In the genomic region with DNA sequence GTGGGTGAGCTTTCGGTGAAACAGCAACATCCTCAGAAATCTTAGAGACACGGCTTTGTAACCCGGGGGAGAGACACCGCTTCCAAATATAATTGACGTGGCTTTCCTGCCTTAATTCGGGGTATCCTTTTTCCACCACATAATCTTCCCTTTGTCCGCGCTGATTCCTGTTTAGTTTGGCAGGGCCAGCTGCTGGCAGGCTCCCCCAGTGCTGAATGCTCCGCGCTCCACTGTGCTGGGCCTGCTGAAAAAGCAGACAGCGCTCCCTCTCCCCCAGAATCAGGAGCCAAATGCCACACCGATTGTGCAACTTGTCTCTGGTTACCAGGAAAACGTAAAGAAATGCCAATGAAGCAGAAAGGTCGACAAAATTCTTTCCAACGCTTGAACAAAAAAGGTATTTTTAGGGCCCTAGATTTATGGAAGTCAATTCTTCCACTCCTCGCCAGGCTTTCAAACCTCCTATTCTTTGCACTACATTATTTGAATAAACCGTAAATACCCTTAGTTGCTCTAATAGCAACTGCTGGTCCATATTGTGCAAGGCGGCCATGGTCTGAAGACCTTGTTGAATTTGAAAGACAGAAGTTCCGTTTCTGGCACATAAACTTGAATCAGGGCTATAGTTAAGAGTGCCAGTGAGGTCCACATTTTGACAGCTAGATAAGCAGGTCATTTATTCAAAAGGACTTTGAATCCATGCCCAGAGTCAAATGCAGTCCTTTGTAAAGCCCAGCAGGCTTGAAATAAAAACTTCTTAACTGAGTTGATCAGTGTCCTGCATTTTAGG, we compare ENCODE assay signal across 8 cellular contexts.
DNase-seq lines count a peak whose midpoint lies in the region; ATAC-seq and TF ChIP-seq lines count a peak whose summit lies in the region.

No MANE protein-coding gene starts in this region.

- no peak overlapping the region for H3K27ac ChIP-seq in CD8-positive, alpha-beta T cell (ENCODE audit: low read depth, low read length)
- peak overlapping the region; percentile 47 to 79 (median 60) for H3K27ac ChIP-seq in esophagus muscularis mucosa (replicated peaks in 1 of 4)

- peaks cover 11% of the 10 kb centered on the region for H3K4me1 Mint-ChIP-seq in CD8-positive, alpha-beta T cell (ENCODE audit: low read depth)

- CTCF ChIA-PET in CD8-positive, alpha-beta T cell (lab: Charles Lee), result no interaction called here

- peak overlapping the region; percentile 75 for H3K4me3 Mint-ChIP-seq in CD8-positive, alpha-beta T cell

- ATAC-seq in CD8-positive, alpha-beta T cell, result no peak
- no peak for ATAC-seq in GM21515 (IDR thresholded peaks at IDR 0.05; ENCODE audit: unreplicated experiment)

- no peak for TF ChIP-seq CTCF in CD8-positive, alpha-beta T cell (IDR thresholded peaks at IDR 0.05)
- no peak for TF ChIP-seq CTCF in esophagus muscularis mucosa (IDR thresholded peaks at IDR 0.05)

- no peaks in the 10 kb centered on the region for H3K9me3 Mint-ChIP-seq in CD8-positive, alpha-beta T cell

- WGBS in esophagus muscularis mucosa, result 65% methylated on average over 19 of the region's 19 CpGs

- no peak overlapping the region for H3K4me3 ChIP-seq in CD8-positive, alpha-beta T cell (ENCODE audit: low read depth, low read length)
- H3K4me3 ChIP-seq in esophagus muscularis mucosa (peak overlapping the region; percentile 24 to 33 (median 28)), neuron (ENCODE audit: low read length) (peak overlapping the region; percentile 44)

- no peaks in the 10 kb centered on the region for H3K36me3 Mint-ChIP-seq in CD8-positive, alpha-beta T cell

- H3K27ac Mint-ChIP-seq in CD8-positive, alpha-beta T cell, result peak overlapping the region; percentile 86

- no peak for TF ChIP-seq EP300 in esophagus muscularis mucosa (IDR thresholded peaks at IDR 0.05)

- H3K9me3 ChIP-seq in CD8-positive, alpha-beta T cell (ENCODE audit: low read length), result no peaks in the 10 kb centered on the region
- H3K9me3 ChIP-seq in esophagus muscularis mucosa (no peaks in the 10 kb centered on the region), neuron (ENCODE audit: low read length) (no peaks in the 10 kb centered on the region)

- TF ChIP-seq POLR2A in esophagus muscularis mucosa (IDR thresholded peaks at IDR 0.05; ENCODE audit: low read depth), result no peak

- H3K36me3 ChIP-seq in CD8-positive, alpha-beta T cell (ENCODE audit: insufficient read depth, low read length), result no peaks in the 10 kb centered on the region
- H3K36me3 ChIP-seq in esophagus muscularis mucosa (no peaks in the 10 kb centered on the region), neuron (ENCODE audit: insufficient read depth, low read length) (no peaks in the 10 kb centered on the region)

- peaks cover 4% of the 10 kb centered on the region for H3K4me1 ChIP-seq in CD8-positive, alpha-beta T cell (ENCODE audit: insufficient read depth, low read length)
- H3K4me1 ChIP-seq in esophagus muscularis mucosa (peaks cover 24 to 30% (median 27%) of the 10 kb centered on the region in 4 donors), neuron (ENCODE audit: insufficient read depth, low read length) (peaks cover 44% of the 10 kb centered on the region)

- POLR2A ChIA-PET in CD8-positive, alpha-beta T cell (lab: Charles Lee), result no interaction called here

- intact Hi-C loops in CD8-positive, alpha-beta T cell (cut with DNase I, micrococcal nuclease), result no loop called here
- intact Hi-C loops in esophagus muscularis mucosa (cut with DNase I), result no loop called here

- DNase-seq in CD8-positive, alpha-beta T cell, result no peak
- peak; percentile 26 to 38 for DNase-seq in SHP77 (lab: John Stamatoyannopoulos, UW)
- peak; percentile 87 for DNase-seq in esophagus muscularis mucosa (ENCODE audit: extremely low spot score)
- no peak for DNase-seq in NCI-H2227 (lab: John Stamatoyannopoulos, UW; ENCODE audit: unreplicated experiment)
- no peak for DNase-seq in SW480 (ENCODE audit: low spot score)
- DNase-seq in 8988T, result no peak

- no peaks in the 10 kb centered on the region for H3K27me3 ChIP-seq in CD8-positive, alpha-beta T cell (ENCODE audit: insufficient read depth, low read length)
- H3K27me3 ChIP-seq in esophagus muscularis mucosa, result no peaks in the 10 kb centered on the region
- H3K27me3 ChIP-seq in neuron (ENCODE audit: insufficient read depth, low read length), result no peaks in the 10 kb centered on the region

- peaks cover 17% of the 10 kb centered on the region for H3K27me3 Mint-ChIP-seq in CD8-positive, alpha-beta T cell (ENCODE audit: low read depth)

- peak overlapping the region; percentile 80 for H2AFZ ChIP-seq in neuron (ENCODE audit: low read depth, low read length)

Comparison
In these comparisons a context has a peak if more than half of its experiments do, and no peak if none do; other contexts are left out.
1. DNase-seq: peak in SHP77 (2 of 2) and esophagus muscularis mucosa (single experiment); none in CD8-positive, alpha-beta T cell (0 of 7), NCI-H2227 (single experiment), SW480 (single experiment) and 8988T (single experiment).